17 cellular contexts compared by ENCODE assay signal in the genomic region with DNA sequence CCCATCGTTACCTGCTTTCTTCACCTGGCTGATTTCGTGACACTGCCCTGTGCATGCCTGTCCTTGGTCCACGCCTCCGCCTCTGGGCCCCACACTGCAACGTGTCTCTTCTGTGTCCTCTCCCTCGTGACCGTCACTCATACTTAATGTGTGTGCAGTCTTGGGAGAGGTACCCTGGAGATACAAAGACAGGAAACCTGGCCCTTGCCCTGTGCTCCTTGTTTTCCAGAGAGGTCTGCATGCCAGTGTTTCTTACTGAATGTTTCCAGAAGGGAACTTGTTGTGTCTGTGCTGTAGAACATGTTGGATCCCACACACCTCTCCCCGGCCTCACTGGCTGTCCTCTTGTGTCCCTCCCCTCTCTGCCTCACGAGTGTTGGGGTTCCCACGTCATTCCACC. TPM values are rescaled to one million over a fixed set of nuclear protein-coding genes. Genes with fewer than 3 reads are reported as not detected.
A peak's percentile ranks its signal among the peaks of the same experiment; 100 is the strongest.
DNase-seq lines count a peak whose midpoint lies in the region; ATAC-seq and TF ChIP-seq lines count a peak whose summit lies in the region.
"Had no signal": no experiment of that assay in that cellular context is flagged by ENCODE, and none has a peak within 500 bp of the region (broad histone marks: within the 10 kb centered on the region; RNA-seq: fewer than 3 reads in every experiment).

No MANE protein-coding gene starts in this region.

- H3K36me3 ChIP-seq in heart right ventricle = peaks cover 0 to 52% (median 5%) of the 10 kb centered on the region in 9 donors

- H3K4me1 ChIP-seq in heart right ventricle = peaks cover 3 to 40% (median 19%) of the 10 kb centered on the region in 9 donors

- no peak overlapping the region for H3K4me3 ChIP-seq in heart right ventricle
- H3K4me3 ChIP-seq: A549, GM12878, GM23338 had no signal

- H3K27me3 ChIP-seq in heart right ventricle = no peaks in the 10 kb centered on the region

- ATAC-seq in heart right ventricle = peak in 6 of 8 donors; percentile 19 to 59 (median 42)
- peak; percentile 52 for ATAC-seq in left lobe of liver
- no peak for ATAC-seq in GM18858 (IDR thresholded peaks at IDR 0.05; ENCODE audit: unreplicated experiment)
- ATAC-seq: A549, GM12878, GM23338, PC-3 had no signal

- intact Hi-C loops in heart right ventricle (cut with DNase I) (no loop called here), cardiac septum (cut with DNase I) (loop anchor here (5.0 kb wide), 2 partner anchors 47 to 202 kb away; a partner anchor contains a TSS)

- H3K9me3 ChIP-seq in heart right ventricle = no peaks in the 10 kb centered on the region
- H3K9me3 ChIP-seq: A549 had no signal

- DNase-seq in heart right ventricle (no peak), cardiac septum (ENCODE audit: low spot score) (no peak), dermis microvascular lymphatic vessel endothelial cell (ENCODE audit: low read depth in 2 of 2) (peak; percentile 39 to 99), left lobe of liver (ENCODE audit: low spot score) (no peak), DMS153 (lab: John Stamatoyannopoulos, UW) (no peak), iPS-NIHi7 (ENCODE audit: extremely low spot score) (no peak)
- DNase-seq: C1 segment of cervical spinal cord, GDM1, NCI-H1048, NCI-H146, NCI-H2081, NCI-H774, PC-3 had no signal

- WGBS in heart right ventricle, 2 donors = 74 to 79% methylated on average over 10 of the region's 10 CpGs

- no peak for TF ChIP-seq CTCF in heart right ventricle (IDR thresholded peaks at IDR 0.05)

- H3K27ac ChIP-seq in heart right ventricle = peak overlapping the region in 1 of 10 donors; percentile 4
- H3K27ac ChIP-seq: A549 had no signal

RNA-seq across cellular contexts. Expression of a gene that starts 45.8 kb away (rescaled TPM):
- total RNA-seq in heart right ventricle = 10 to 100 TPM; 27.9 to 39.7 (median 31.6) TPM
- polyA plus RNA-seq in heart right ventricle = 10 to 100 TPM; 18.8 to 20.9 TPM
- 34.2 TPM for total RNA-seq in cardiac septum
- 36.2 and 53.7 TPM in 2 replicates for total RNA-seq in dermis microvascular lymphatic vessel endothelial cell
- total RNA-seq in left lobe of liver = 25.5 TPM

Comparison
In these comparisons a context has a peak if more than half of its experiments do, and no peak if none do; other contexts are left out.
1. DNase-seq: peak in dermis microvascular lymphatic vessel endothelial cell (2 of 2); none in heart right ventricle (0 of 2), cardiac septum (single experiment), left lobe of liver (single experiment), DMS153 (single experiment) and iPS-NIHi7 (single experiment).